In genomic region chr21:41933259-41934079, GRCh38 we compare ENCODE assay signal across 11 cellular contexts. TPM values are rescaled to one million over a fixed set of nuclear protein-coding genes. Genes with fewer than 3 reads are reported as not detected.
DNase-seq lines count a peak whose midpoint lies in the region; ATAC-seq, FAIRE-seq and TF ChIP-seq lines count a peak whose summit lies in the region.
"Had no signal": no experiment of that assay in that cellular context is flagged by ENCODE, and none has a peak within 500 bp of the region (broad histone marks: within the 10 kb centered on the region; RNA-seq: fewer than 3 reads in every experiment).

No MANE protein-coding gene starts in this region.

- H2BK5ac ChIP-seq in H1 (ENCODE audit: low read depth, low read length), result no peak overlapping the region

- no peak overlapping the region for H3K4ac ChIP-seq in H1 (replicated peaks; ENCODE audit: insufficient read length, low read depth, low read length)

- peaks cover 1 to 6% (median 3%) of the 10 kb centered on the region in 4 experiments; a peak in 5 of 7 replicates for H3K4me1 ChIP-seq in H1 (replicated peaks in 1 of 4; ENCODE audit: control insufficient read depth in 3 of 4, insufficient read depth in 4 of 4, low read length in 3 of 4)
- peaks cover 0 to 7% of the 10 kb centered on the region in 2 donors for H3K4me1 ChIP-seq in aorta (ENCODE audit: control insufficient read depth in 1 of 2, insufficient read depth in 2 of 2, low read length in 2 of 2)
- H3K4me1 ChIP-seq: BE2C had no signal

- 76% methylated on average over 19 of the region's 20 CpGs; no CpG with 5 or more reads in 1 of the 2 experiments for WGBS in H1 (ENCODE audit: extremely low coverage in 1 of 2, insufficient coverage in 1 of 2, insufficient read length in 1 of 2, insufficient replicate concordance in 2 of 2, low coverage in 1 of 2, low lambda C conversion rate in 2 of 2, missing lambda C conversion rate in 1 of 2), 2 experiments
- WGBS in aorta, 2 donors, result 11 to 14% methylated on average over 20 of the region's 20 CpGs

- H2AFZ ChIP-seq in H1 (ENCODE audit: low read length), result no peak overlapping the region

- no peaks in the 10 kb centered on the region for H3K9me3 ChIP-seq in H1 (ENCODE audit: insufficient read depth in 2 of 2, low read depth in 1 of 2, low read length in 1 of 2)
- H3K9me3 ChIP-seq in aorta (ENCODE audit: control insufficient read depth, low read length), result no peaks in the 10 kb centered on the region
- H3K9me3 ChIP-seq: BE2C had no signal

- H3K4me3 ChIP-seq in H1 (ENCODE audit: extremely low read depth in 1 of 4, insufficient read depth in 2 of 4, low read depth in 3 of 4, low read length in 4 of 4) (no peak overlapping the region), aorta (ENCODE audit: low read length in 2 of 2) (no peak overlapping the region)

- POLR2A ChIA-PET in H1 (lab: Charles Lee; ENCODE audit: partially characterized antibody), result no interaction called here

- no peak overlapping the region for H3K23ac ChIP-seq in H1 (ENCODE audit: insufficient read length)

- CTCF ChIA-PET in H1 (lab: Charles Lee; ENCODE audit: partially characterized antibody), result interaction anchor here (0.7 to 1.8 kb wide), 6 partner anchors 9 to 192 kb away, joined by 3 to 6 read pairs (median 4); no protein-coding TSS in a partner anchor

- H3K4me1 Mint-ChIP-seq in stimulated activated naive CD8-positive, alpha-beta T cell treated with anti-CD3 and anti-CD28 coated beads, Interleukin-15, amount 100 ng/mL, for 72 hours, result peaks cover 38% of the 10 kb centered on the region
- peaks cover 35% of the 10 kb centered on the region for H3K4me1 Mint-ChIP-seq in mesothelial cell of epicardium

- H4K20me1 ChIP-seq in H1 (replicated peaks in 1 of 2; ENCODE audit: control insufficient read depth in 1 of 2, insufficient read depth in 2 of 2, low read length in 2 of 2), result no peaks in the 10 kb centered on the region

- H3K4me3 Mint-ChIP-seq in stimulated activated naive CD8-positive, alpha-beta T cell treated with anti-CD3 and anti-CD28 coated beads, Interleukin-15, amount 100 ng/mL, for 72 hours, result peak overlapping the region in 1 of 2 donors; percentile 31
- H3K4me3 Mint-ChIP-seq in mesothelial cell of epicardium, result peak overlapping the region; percentile 49
- H3K4me3 Mint-ChIP-seq: activated T-cell treated with anti-CD3 and anti-CD28 coated beads, Interleukin-2, amount 50 U/mL, for 4 hours had no signal

- H4K91ac ChIP-seq in H1 (replicated peaks; ENCODE audit: insufficient read length, low read length), result no peak overlapping the region

- TF ChIP-seq RAD21 in H1 (IDR thresholded peaks at IDR 0.05 in 1 of 2, conservative IDR thresholded peaks at IDR 0.05 in 1 of 2; ENCODE audit: low read depth in 2 of 2, low read length in 2 of 2), result no peak

- H3K79me1 ChIP-seq in H1 (ENCODE audit: low read depth, low read length), result no peaks in the 10 kb centered on the region

- peak overlapping the region; percentile 59 to 82 for H3K27ac Mint-ChIP-seq in stimulated activated naive CD8-positive, alpha-beta T cell treated with anti-CD3 and anti-CD28 coated beads, Interleukin-15, amount 100 ng/mL, for 72 hours
- peak overlapping the region; percentile 47 for H3K27ac Mint-ChIP-seq in mesothelial cell of epicardium

- no peak overlapping the region for H3K18ac ChIP-seq in H1 (ENCODE audit: extremely low read depth, low read length)

- no peaks in the 10 kb centered on the region for H3K27me3 ChIP-seq in H1 (replicated peaks in 1 of 4; ENCODE audit: control insufficient read depth in 3 of 4, extremely low read depth in 1 of 4, insufficient read depth in 3 of 4, low read length in 3 of 4)
- no peaks in the 10 kb centered on the region for H3K27me3 ChIP-seq in aorta (ENCODE audit: control insufficient read depth in 1 of 2, insufficient read depth in 2 of 2, low read length in 1 of 2)

- peaks cover 12% of the 10 kb centered on the region for H3K36me3 Mint-ChIP-seq in mesothelial cell of epicardium

- H3K9ac ChIP-seq in H1 (replicated peaks in 1 of 4; ENCODE audit: extremely low read depth in 1 of 4, low read depth in 3 of 4, low read length in 3 of 4), result no peak overlapping the region

- H2BK20ac ChIP-seq in H1 (ENCODE audit: low read length), result no peak overlapping the region

- H3K56ac ChIP-seq in H1 (replicated peaks; ENCODE audit: insufficient read length, low read depth, low read length), result no peak overlapping the region

- H2BK12ac ChIP-seq in H1 (ENCODE audit: low read depth, low read length), result 0 out of 2 replicates have a peak overlapping the region, but pooled peaks have one; percentile 80

- intact Hi-C loops in aorta (cut with DNase I), result loop anchor here in 1 of 2 donors (5.0 kb wide), 1 partner anchor 174 kb away; no protein-coding TSS in a partner anchor

- no peak overlapping the region for H3K14ac ChIP-seq in H1 (ENCODE audit: insufficient read length)

- TF ChIP-seq CTCF in H1 (IDR thresholded peaks at IDR 0.05; ENCODE audit: control extremely low read depth in 1 of 3, insufficient read depth in 1 of 3, low read depth in 1 of 3, low read length in 3 of 3), result no peak
- TF ChIP-seq CTCF in mesothelial cell of epicardium (IDR thresholded peaks at IDR 0.05; ENCODE audit: unreplicated experiment), result no peak

- H3K36me3 ChIP-seq in H1 (ENCODE audit: control insufficient read depth in 2 of 4, insufficient read depth in 4 of 4, low read length in 3 of 4) (no peaks in the 10 kb centered on the region), aorta (ENCODE audit: control insufficient read depth in 1 of 2, insufficient read depth in 2 of 2, low read length in 1 of 2) (no peaks in the 10 kb centered on the region)
- H3K36me3 ChIP-seq: BE2C had no signal

- no peak overlapping the region for H2BK120ac ChIP-seq in H1 (replicated peaks; ENCODE audit: low read depth, low read length)

- no peak overlapping the region for H4K8ac ChIP-seq in H1 (ENCODE audit: extremely low read depth, insufficient read depth, low read length)

- no peak for ATAC-seq in stimulated activated naive CD8-positive, alpha-beta T cell treated with anti-CD3 and anti-CD28 coated beads, Interleukin-15, amount 100 ng/mL, for 72 hours
- no peak for ATAC-seq in stimulated activated naive CD8-positive, alpha-beta T cell treated with anti-CD3 and anti-CD28 coated beads, Interleukin-15, Interleukin-2, amounts not matched to agents 100 U/mL and 50 U/mL, for 24 hours
- ATAC-seq in aorta (ENCODE audit: low FRiP score) (peak; percentile 51), GM18861 (IDR thresholded peaks at IDR 0.05; ENCODE audit: unreplicated experiment) (no peak), HG03196 (IDR thresholded peaks at IDR 0.05; ENCODE audit: unreplicated experiment) (no peak)
- ATAC-seq: activated T-cell treated with anti-CD3 and anti-CD28 coated beads, Interleukin-2, amount 50 U/mL, for 4 hours had no signal

- no peak overlapping the region for H2BK15ac ChIP-seq in H1 (ENCODE audit: low read length)

- no peak for FAIRE-seq in H1 (lab: Jason Lieb, UNC)

- H3K4me2 ChIP-seq in H1 (ENCODE audit: insufficient read depth in 1 of 2, low read depth in 2 of 2, low read length in 2 of 2), result no peak overlapping the region; a peak in 1 of 4 replicates

- DNase-seq in stimulated activated naive CD8-positive, alpha-beta T cell treated with anti-CD3 and anti-CD28 coated beads, Interleukin-15, amount 100 ng/mL, for 72 hours, result no peak
- no peak for DNase-seq in stimulated activated naive CD8-positive, alpha-beta T cell treated with anti-CD3 and anti-CD28 coated beads, Interleukin-15, Interleukin-2, amounts not matched to agents 100 U/mL and 50 U/mL, for 24 hours
- no peak for DNase-seq in H1 (ENCODE audit: low read depth in 1 of 2, low spot score in 2 of 2)
- no peak for DNase-seq in mesothelial cell of epicardium (ENCODE audit: low spot score in 2 of 2, unreplicated experiment in 2 of 2)
- DNase-seq in aorta, result no peak
- no peak for DNase-seq in effector CD8-positive, alpha-beta T cell (lab: John Stamatoyannopoulos, UW)
- DNase-seq: activated T-cell treated with anti-CD3 and anti-CD28 coated beads, Interleukin-2, amount 50 U/mL, for 4 hours; NCI-H345 had no signal

- no peaks in the 10 kb centered on the region for H3K9me3 Mint-ChIP-seq in stimulated activated naive CD8-positive, alpha-beta T cell treated with anti-CD3 and anti-CD28 coated beads, Interleukin-15, amount 100 ng/mL, for 72 hours
- no peaks in the 10 kb centered on the region for H3K9me3 Mint-ChIP-seq in mesothelial cell of epicardium
- H3K9me3 Mint-ChIP-seq: activated T-cell treated with anti-CD3 and anti-CD28 coated beads, Interleukin-2, amount 50 U/mL, for 4 hours had no signal

- H3K79me2 ChIP-seq in H1 (ENCODE audit: control insufficient read depth in 1 of 2, insufficient read depth in 2 of 2, low read length in 2 of 2), result no peaks in the 10 kb centered on the region

- no peak overlapping the region for H4K5ac ChIP-seq in H1 (ENCODE audit: insufficient read length, low read depth, low read length)

- TF ChIP-seq EP300 in H1 (IDR thresholded peaks at IDR 0.05; ENCODE audit: borderline replicate concordance in 1 of 2, low read depth in 2 of 2, low read length in 2 of 2), result no peak

- H3K27ac ChIP-seq in H1 (ENCODE audit: low read depth, low read length) (no peak overlapping the region), aorta (ENCODE audit: low read depth in 1 of 2, low read length in 2 of 2) (peak overlapping the region in 1 of 2 donors; percentile 67)

- H2AK5ac ChIP-seq in H1 (ENCODE audit: low read depth, low read length), result no peak overlapping the region

- TF ChIP-seq POLR2A in H1 (IDR thresholded peaks at IDR 0.05; ENCODE audit: control extremely low read depth in 1 of 2, low read depth in 2 of 2, low read length in 2 of 2), result no peak

- peaks cover 17% of the 10 kb centered on the region for H3K27me3 Mint-ChIP-seq in stimulated activated naive CD8-positive, alpha-beta T cell treated with anti-CD3 and anti-CD28 coated beads, Interleukin-15, amount 100 ng/mL, for 72 hours
- H3K27me3 Mint-ChIP-seq in mesothelial cell of epicardium (ENCODE audit: low read depth), result no peaks in the 10 kb centered on the region

- H3K23me2 ChIP-seq in H1 (ENCODE audit: low read depth, low read length), result no peaks in the 10 kb centered on the region

RNA-seq across cellular contexts. Expression of gene C2CD2, which starts 20.3 kb away (rescaled TPM):
- 12.4 and 13.0 TPM in 2 replicates for total RNA-seq in H1 (2021; fragmentation: NEBNext Ultra II Directional; extraction: Animal tissue kit (Norgen Biotek cat#: 25700))
- polyA plus RNA-seq in H1 (2011; rRNA removed), result 10.4 and 10.7 TPM in 2 replicates
- 11.0 TPM for polyA plus RNA-seq in H1 (2011; cell fraction: cytosol; rRNA removed)
- polyA plus RNA-seq in H1 (2011; cell fraction: nucleus; rRNA removed), result 13.4 TPM
- 9.3 to 12.8 TPM (median 10.8 TPM) in 4 replicates for polyA plus RNA-seq in H1 (2012, experiment 1 of 2)
- polyA plus RNA-seq in H1 (2012, experiment 2 of 2), result 1.4 TPM
- polyA plus RNA-seq in H1 (2013, experiment 1 of 2), result 6.7 TPM
- 7.0 TPM for polyA plus RNA-seq in H1 (2013, experiment 2 of 2)
- polyA minus RNA-seq in H1 (2011; rRNA and poly(A)+ RNA removed), result 47.7 and 67.1 TPM in 2 replicates
- polyA minus RNA-seq in H1 (2011; cell fraction: cytosol; rRNA and poly(A)+ RNA removed), result 19.1 TPM
- 19.0 TPM for polyA minus RNA-seq in H1 (2011; cell fraction: nucleus; rRNA and poly(A)+ RNA removed)
- total RNA-seq in mesothelial cell of epicardium, result 29.7 to 31.6 TPM (median 31.1 TPM) in 3 replicates
- total RNA-seq in aorta, result 10 to 100 TPM; 56.8 to 59.8 TPM
- polyA plus RNA-seq in aorta, result 10 to 100 TPM; 25.5 to 38.9 TPM

RNA-seq across cellular contexts. Expression of gene PRDM15, which starts 54.3 kb away (rescaled TPM):
- total RNA-seq in H1 (2021; fragmentation: NEBNext Ultra II Directional; extraction: Animal tissue kit (Norgen Biotek cat#: 25700)), result 10.5 TPM in 2 replicates
- 9.7 and 11.5 TPM in 2 replicates for polyA plus RNA-seq in H1 (2011; rRNA removed)
- polyA plus RNA-seq in H1 (2011; cell fraction: cytosol; rRNA removed), result 8.9 TPM
- 32.0 TPM for polyA plus RNA-seq in H1 (2011; cell fraction: nucleus; rRNA removed)
- polyA plus RNA-seq in H1 (2012, experiment 1 of 2), result 7.7 to 9.1 TPM (median 8.6 TPM) in 4 replicates
- polyA plus RNA-seq in H1 (2012, experiment 2 of 2), result 0.76 TPM
- 4.3 TPM for polyA plus RNA-seq in H1 (2013, experiment 1 of 2)
- polyA plus RNA-seq in H1 (2013, experiment 2 of 2), result 4.1 TPM
- 34.3 and 35.1 TPM in 2 replicates for polyA minus RNA-seq in H1 (2011; rRNA and poly(A)+ RNA removed)
- 8.6 TPM for polyA minus RNA-seq in H1 (2011; cell fraction: cytosol; rRNA and poly(A)+ RNA removed)
- polyA minus RNA-seq in H1 (2011; cell fraction: nucleus; rRNA and poly(A)+ RNA removed), result 22.0 TPM
- 9.7 to 12.0 TPM (median 10.9 TPM) in 3 replicates for total RNA-seq in mesothelial cell of epicardium
- total RNA-seq in aorta, result 10 to 100 TPM in 1 of 2 donors, 1 to 10 TPM in 1; 9.0 to 11.5 TPM
- 1 to 10 TPM; 2.6 to 5.9 TPM for polyA plus RNA-seq in aorta
